11 cellular contexts compared by ENCODE assay signal in genomic region chr9:5838884-5839571, GRCh38. TPM values are rescaled to one million over a fixed set of nuclear protein-coding genes. Genes with fewer than 3 reads are reported as not detected.
A peak's percentile ranks its signal among the peaks of the same experiment; 100 is the strongest.
DNase-seq lines count a peak whose midpoint lies in the region; ATAC-seq and TF ChIP-seq lines count a peak whose summit lies in the region.
"Had no signal": no experiment of that assay in that cellular context is flagged by ENCODE, and none has a peak within 500 bp of the region (broad histone marks: within the 10 kb centered on the region; RNA-seq: fewer than 3 reads in every experiment).

No MANE protein-coding gene starts in this region.

- intact Hi-C loops in PC-3 (cut with micrococcal nuclease) = no loop called here
- intact Hi-C loops in psoas muscle (cut with DNase I) = loop anchor here in 1 of 2 donors (5.0 to 10.0 kb wide), 2 partner anchors 37 to 404 kb away; partner anchors contain the start of gene PLGRKT
- intact Hi-C loops in prostate gland (cut with DNase I) = no loop called here

- H3K9me2 ChIP-seq in PC-3 (replicated peaks; ENCODE audit: low read length) = no peaks in the 10 kb centered on the region

- CTCF ChIA-PET in PC-3 (lab: Charles Lee) = no interaction called here

- H3K27ac ChIP-seq in PC-3 (ENCODE audit: low read length) (peak overlapping the region; percentile 99), psoas muscle (peak overlapping the region; percentile 66), prostate gland (no peak overlapping the region)

- TF ChIP-seq CTCF in PC-3 (conservative IDR thresholded peaks at IDR 0.05; ENCODE audit: low read depth, low read length) (no peak), psoas muscle (IDR thresholded peaks at IDR 0.05) (no peak), prostate gland (IDR thresholded peaks at IDR 0.05) (no peak)

- H3K9ac ChIP-seq in PC-3 (ENCODE audit: low read length) = peak overlapping the region; percentile 78

- peak overlapping the region; percentile 81 for H3K4me2 ChIP-seq in PC-3 (ENCODE audit: low read length)

- 26 to 37% (median 27%) methylated on average over 2 of the region's 2 CpGs for WGBS in psoas muscle, 3 donors
- 28% methylated on average over 2 of the region's 2 CpGs for WGBS in prostate gland

- ATAC-seq in PC-3 (peak; percentile 89), psoas muscle (peak; percentile 81 to 94 (median 92))
- no peak for ATAC-seq in effector memory CD8-positive, alpha-beta T cell (replicated peaks)

- no peaks in the 10 kb centered on the region for H4K20me1 ChIP-seq in PC-3 (ENCODE audit: low read length)

- H3K4me1 Mint-ChIP-seq in effector memory CD8-positive, alpha-beta T cell (ENCODE audit: low read depth in 2 of 2) = peaks cover 40 to 41% of the 10 kb centered on the region in 2 donors
- peaks cover 68% of the 10 kb centered on the region for H3K4me1 Mint-ChIP-seq in T-helper 2 cell treated with Interferon-gamma antibody and Interleukin-4, amounts not matched to agents 5 μg/mL and 100 μg/mL, for 36 hours (ENCODE audit: low read depth)

- H3K9me3 ChIP-seq in PC-3 (ENCODE audit: low read length) (no peaks in the 10 kb centered on the region), psoas muscle (no peaks in the 10 kb centered on the region), prostate gland (no peaks in the 10 kb centered on the region)

- peak overlapping the region; percentile 71; the same call in 1 of the 2 replicates for H2AFZ ChIP-seq in PC-3 (ENCODE audit: low read length)

- peak overlapping the region; percentile 48; the same call in 1 of the 2 replicates for H3K4me3 ChIP-seq in PC-3 (ENCODE audit: low read length)
- peak overlapping the region; percentile 42 for H3K4me3 ChIP-seq in psoas muscle
- no peak overlapping the region for H3K4me3 ChIP-seq in prostate gland

- H3K27ac Mint-ChIP-seq in effector memory CD8-positive, alpha-beta T cell = no peak overlapping the region
- H3K27ac Mint-ChIP-seq in T-helper 2 cell treated with Interferon-gamma antibody and Interleukin-4, amounts not matched to agents 5 μg/mL and 100 μg/mL, for 36 hours = no peak overlapping the region
- H3K27ac Mint-ChIP-seq: activated CD4-positive, alpha-beta memory T cell treated with anti-CD3 and anti-CD28 coated beads for 36 hours had no signal

- TF ChIP-seq POLR2A in prostate gland (IDR thresholded peaks at IDR 0.05) = no peak

- H3K36me3 ChIP-seq in PC-3 (ENCODE audit: low read depth, low read length) (no peaks in the 10 kb centered on the region), psoas muscle (ENCODE audit: insufficient read depth in 1 of 2, low read depth in 1 of 2) (peaks cover 0 to 9% of the 10 kb centered on the region in 2 donors), prostate gland (no peaks in the 10 kb centered on the region)

- H3K4me3 Mint-ChIP-seq in effector memory CD8-positive, alpha-beta T cell = no peak overlapping the region
- no peak overlapping the region for H3K4me3 Mint-ChIP-seq in T-helper 2 cell treated with Interferon-gamma antibody and Interleukin-4, amounts not matched to agents 5 μg/mL and 100 μg/mL, for 36 hours
- H3K4me3 Mint-ChIP-seq: activated CD4-positive, alpha-beta memory T cell treated with anti-CD3 and anti-CD28 coated beads for 36 hours had no signal

- POLR2A ChIA-PET in PC-3 (lab: Charles Lee; ENCODE audit: unreplicated experiment) = no interaction called here

- H3K9me3 Mint-ChIP-seq in effector memory CD8-positive, alpha-beta T cell = no peaks in the 10 kb centered on the region
- H3K9me3 Mint-ChIP-seq in T-helper 2 cell treated with Interferon-gamma antibody and Interleukin-4, amounts not matched to agents 5 μg/mL and 100 μg/mL, for 36 hours = peaks cover 9% of the 10 kb centered on the region

- H3K4me1 ChIP-seq in PC-3 (ENCODE audit: insufficient read depth, low read length) (peaks cover 33% of the 10 kb centered on the region), psoas muscle (peaks cover 9% of the 10 kb centered on the region), prostate gland (replicated peaks) (no peaks in the 10 kb centered on the region)

- H3K36me3 Mint-ChIP-seq in effector memory CD8-positive, alpha-beta T cell (ENCODE audit: insufficient read depth) = peaks cover 16% of the 10 kb centered on the region
- peaks cover 14% of the 10 kb centered on the region for H3K36me3 Mint-ChIP-seq in T-helper 2 cell treated with Interferon-gamma antibody and Interleukin-4, amounts not matched to agents 5 μg/mL and 100 μg/mL, for 36 hours (ENCODE audit: low read depth)

- no TSS peak for BruUV-seq in PC-3 (replicated peaks; lab: Mats Ljungman, UMichigan)

- H3F3A ChIP-seq in PC-3 (ENCODE audit: low read length, unreplicated experiment) = peaks cover 6% of the 10 kb centered on the region

- DNase-seq in HPDE6-E6E7 (ENCODE audit: extremely low spot score) (peak; percentile 89), PC-3 (peak; percentile 88), fibroblast of gingiva (ENCODE audit: low read depth) (peak; percentile 19), psoas muscle (no peak), prostate gland (ENCODE audit: low spot score) (no peak)
- DNase-seq in effector memory CD8-positive, alpha-beta T cell = no peak
- DNase-seq in T-helper 2 cell treated with Interferon-gamma antibody and Interleukin-4, amounts not matched to agents 5 μg/mL and 100 μg/mL, for 36 hours (ENCODE audit: low spot score) = no peak
- DNase-seq: foreskin melanocyte; KBM-7; stimulated activated CD4-positive, alpha-beta T cell treated with anti-CD3 and anti-CD28 coated beads, Interleukin-15, amount 100 ng/mL, for 24 hours had no signal

- H3K79me2 ChIP-seq in PC-3 (ENCODE audit: low read length) = no peaks in the 10 kb centered on the region

- H3K27me3 ChIP-seq in PC-3 (ENCODE audit: low read length) (no peaks in the 10 kb centered on the region), psoas muscle (ENCODE audit: insufficient read depth in 3 of 3, low read length in 2 of 3) (no peaks in the 10 kb centered on the region), prostate gland (replicated peaks; ENCODE audit: insufficient read depth) (no peaks in the 10 kb centered on the region)

- H3K27me3 Mint-ChIP-seq in effector memory CD8-positive, alpha-beta T cell = no peaks in the 10 kb centered on the region
- H3K27me3 Mint-ChIP-seq in T-helper 2 cell treated with Interferon-gamma antibody and Interleukin-4, amounts not matched to agents 5 μg/mL and 100 μg/mL, for 36 hours (ENCODE audit: low read depth) = no peaks in the 10 kb centered on the region
- H3K27me3 Mint-ChIP-seq: activated CD4-positive, alpha-beta memory T cell treated with anti-CD3 and anti-CD28 coated beads for 36 hours had no signal

RNA-seq across cellular contexts. Expression of gene ERMP1, which starts 6.1 kb away (rescaled TPM):
- 17.8 and 19.2 TPM in 2 replicates for total RNA-seq in PC-3 (2014; rRNA removed)
- total RNA-seq in psoas muscle = 10 to 100 TPM in 1 of 4 donors, 1 to 10 TPM in 3; 5.0 to 12.3 (median 9.4) TPM
- 1 to 10 TPM; 2.4 to 8.8 (median 3.1) TPM for polyA plus RNA-seq in psoas muscle
- total RNA-seq in prostate gland = 10 to 100 TPM; 21.7 to 24.7 TPM

RNA-seq across cellular contexts. Expression of gene MLANA, which starts 51.7 kb away (rescaled TPM):
- total RNA-seq in PC-3 (2014; rRNA removed) (not detected in 2 replicates), psoas muscle (not detected), prostate gland (not detected)
- polyA plus RNA-seq in psoas muscle = under 1 TPM in 1 of 3 donors, not detected in 2; 0.03 TPM
- total RNA-seq: activated CD4-positive, alpha-beta memory T cell treated with anti-CD3 and anti-CD28 coated beads for 36 hours had no signal

Comparison
In these comparisons a context has a peak if more than half of its experiments do, and no peak if none do; other contexts are left out.
1. DNase-seq: peak in HPDE6-E6E7 (single experiment), PC-3 (single experiment) and fibroblast of gingiva (single experiment); none in psoas muscle (0 of 2), effector memory CD8-positive, alpha-beta T cell (0 of 3), prostate gland (single experiment) and T-helper 2 cell treated with Interferon-gamma antibody and Interleukin-4, amounts not matched to agents 5 μg/mL and 100 μg/mL, for 36 hours (single experiment).
2. H3K27ac ChIP-seq: peak in PC-3 (single experiment) and psoas muscle (single experiment); none in prostate gland (0 of 2).
3. H3K4me3 ChIP-seq: peak in PC-3 (single experiment) and psoas muscle (single experiment); none in prostate gland (0 of 2).